31 cellular contexts compared by ENCODE assay signal in the genomic region with DNA sequence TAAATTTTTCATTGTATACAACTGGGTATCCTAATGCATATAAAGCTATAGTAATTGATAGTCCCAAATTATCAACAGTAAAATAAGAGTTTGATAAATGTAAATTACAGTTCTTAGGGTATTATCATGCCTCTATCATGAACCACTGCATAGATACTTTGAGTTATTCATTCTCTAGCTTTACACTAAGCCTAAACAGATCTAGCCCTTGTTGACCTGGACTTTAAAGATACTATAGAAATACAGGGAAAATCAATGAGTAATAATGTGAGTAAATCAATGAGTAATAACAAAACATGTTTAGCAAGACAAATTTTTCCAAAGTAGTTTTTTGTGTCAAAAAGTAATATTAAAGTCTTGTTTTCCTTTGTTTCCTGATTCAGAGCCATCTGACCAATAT.
"Had no signal": no experiment of that assay in that cellular context is flagged by ENCODE, and none has a peak within 500 bp of the region (broad histone marks: within the 10 kb centered on the region; RNA-seq: fewer than 3 reads in every experiment).

No MANE protein-coding gene starts in this region.

- H3K9me3 ChIP-seq: lower lobe of right lung, pancreas, prostate gland, stomach, testis, thyroid gland, transverse colon, upper lobe of left lung had no signal

- H3K4me1 Mint-ChIP-seq: nephron, neural crest cell had no signal

- H3K4me3 Mint-ChIP-seq: naive thymus-derived CD8-positive, alpha-beta T cell; nephron; neural crest cell; stimulated activated naive B cell treated with anti-CD40 and anti-IgM and Interleukin-4, amounts not matched to agents 10 μg/mL and 1 μg/mL and 100 μg/mL, for 72 hours had no signal

- DNase-seq: kidney glomerular epithelial cell; left cardiac atrium; lower lobe of right lung; mammary epithelial cell; mesenchymal stem cell; naive thymus-derived CD8-positive, alpha-beta T cell; nucleus accumbens; pancreas; posterior cingulate gyrus; retina; right cardiac atrium; stimulated activated CD4-positive, alpha-beta T cell treated with anti-CD3 and anti-CD28 coated beads, Interleukin-12 subunit alpha, Interleukin-12 subunit beta, amount 100 ng/mL, for 4 hours; stimulated activated CD4-positive, alpha-beta T cell treated with anti-CD3 and anti-CD28 coated beads, Interleukin-15, amount 100 ng/mL, for 24 hours; stimulated activated CD4-positive, alpha-beta T cell treated with anti-CD3 and anti-CD28 coated beads, Interleukin-2, amount 100 ng/mL, for 24 hours; stimulated activated CD4-positive, alpha-beta T cell treated with anti-CD3 and anti-CD28 coated beads, Interleukin-4, amount 100 ng/mL, for 1 hour; stimulated activated naive B cell treated with anti-CD40 and anti-IgM and Interleukin-4, amounts not matched to agents 10 μg/mL and 1 μg/mL and 100 μg/mL, for 72 hours; stimulated activated naive CD8-positive, alpha-beta T cell treated with anti-CD3 and anti-CD28 coated beads, Interleukin-15, Interleukin-2, amounts not matched to agents 100 U/mL and 50 U/mL, for 24 hours; stomach; testis; thyroid gland; transverse colon; upper lobe of left lung had no signal

- H2AFZ ChIP-seq: hepatocyte had no signal

- H3K27me3 Mint-ChIP-seq: naive thymus-derived CD8-positive, alpha-beta T cell; stimulated activated naive B cell treated with anti-CD40 and anti-IgM and Interleukin-4, amounts not matched to agents 10 μg/mL and 1 μg/mL and 100 μg/mL, for 72 hours had no signal

- H3K4me3 ChIP-seq: hepatocyte, lower lobe of right lung, pancreas, prostate gland, skin epidermis, stomach, testis, thyroid gland, transverse colon, upper lobe of left lung had no signal

- H3K27ac ChIP-seq: hepatocyte, lower lobe of right lung, pancreas, prostate gland, skin epidermis, stomach, testis, thyroid gland, transverse colon, upper lobe of left lung had no signal

- FAIRE-seq: keratinocyte, pancreas, urothelium cell line had no signal

- H3K27me3 ChIP-seq: hepatocyte, pancreas, stomach, testis, thyroid gland, transverse colon, upper lobe of left lung had no signal

- H3K4me1 ChIP-seq: lower lobe of right lung, pancreas, prostate gland, stomach, testis, transverse colon, upper lobe of left lung had no signal

- ATAC-seq: left cardiac atrium; left lobe of liver; lower lobe of right lung; naive thymus-derived CD8-positive, alpha-beta T cell; pancreas; right cardiac atrium; sciatic nerve; stimulated activated naive B cell treated with anti-CD40 and anti-IgM and Interleukin-4, amounts not matched to agents 10 μg/mL and 1 μg/mL and 100 μg/mL, for 72 hours; stimulated activated naive CD8-positive, alpha-beta T cell treated with anti-CD3 and anti-CD28 coated beads, Interleukin-15, Interleukin-2, amounts not matched to agents 100 U/mL and 50 U/mL, for 24 hours had no signal

- H3K4me2 ChIP-seq: hepatocyte had no signal

- H3K79me2 ChIP-seq: hepatocyte had no signal

- H3K36me3 ChIP-seq: lower lobe of right lung, pancreas, prostate gland, stomach, thyroid gland, transverse colon, upper lobe of left lung had no signal

- H3K9me3 Mint-ChIP-seq: nephron, neural crest cell had no signal

- H3K27ac Mint-ChIP-seq: naive thymus-derived CD8-positive, alpha-beta T cell; stimulated activated naive B cell treated with anti-CD40 and anti-IgM and Interleukin-4, amounts not matched to agents 10 μg/mL and 1 μg/mL and 100 μg/mL, for 72 hours had no signal
